ENCODE assay signal across 10 cellular contexts in the genomic region with DNA sequence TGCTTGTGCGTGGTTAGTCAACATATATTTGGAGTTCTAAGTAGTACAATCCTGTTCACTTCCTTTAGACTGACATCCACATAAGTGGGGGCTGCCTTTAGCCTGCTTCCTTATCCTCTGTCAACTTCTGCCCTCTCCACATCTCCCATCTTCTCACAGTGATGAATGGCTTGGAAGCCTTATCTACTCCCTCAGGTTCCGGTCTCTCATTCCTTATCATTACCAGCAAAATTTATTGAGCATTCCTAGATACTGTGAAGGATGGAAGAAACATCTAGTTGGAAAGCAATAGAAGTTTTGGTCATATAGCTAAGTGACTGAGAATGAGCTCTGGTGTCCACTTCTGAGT. TPM values are rescaled to one million over a fixed set of nuclear protein-coding genes. Genes with fewer than 3 reads are reported as not detected.
A peak's percentile ranks its signal among the peaks of the same experiment; 100 is the strongest.
DNase-seq lines count a peak whose midpoint lies in the region; ATAC-seq and TF ChIP-seq lines count a peak whose summit lies in the region.
"Had no signal": no experiment of that assay in that cellular context is flagged by ENCODE, and none has a peak within 500 bp of the region (broad histone marks: within the 10 kb centered on the region; RNA-seq: fewer than 3 reads in every experiment).

No MANE protein-coding gene starts in this region.

- no peaks in the 10 kb centered on the region for H3K9me3 Mint-ChIP-seq in CD8-positive, alpha-beta memory T cell

- peak overlapping the region; percentile 3 to 96 (median 52) for H3K27ac Mint-ChIP-seq in CD8-positive, alpha-beta memory T cell

- no peaks in the 10 kb centered on the region for H3K9me3 ChIP-seq in CD8-positive, alpha-beta memory T cell (ENCODE audit: low read length)
- no peaks in the 10 kb centered on the region for H3K9me3 ChIP-seq in esophagus squamous epithelium
- no peaks in the 10 kb centered on the region for H3K9me3 ChIP-seq in gastrocnemius medialis
- H3K9me3 ChIP-seq in body of pancreas, result no peaks in the 10 kb centered on the region
- H3K9me3 ChIP-seq: psoas muscle had no signal

- 57 to 58% methylated on average over 2 of the region's 2 CpGs for WGBS in esophagus squamous epithelium, 2 donors
- WGBS in body of pancreas, 2 donors, result 71 to 79% methylated on average over 2 of the region's 2 CpGs

- H3K27me3 Mint-ChIP-seq in CD8-positive, alpha-beta memory T cell, result peaks cover 0 to 2% of the 10 kb centered on the region in 2 donors

- H3K36me3 Mint-ChIP-seq in CD8-positive, alpha-beta memory T cell, result peaks cover 0 to 2% (median 0%) of the 10 kb centered on the region in 3 donors

- H3K4me3 ChIP-seq in CD8-positive, alpha-beta memory T cell (ENCODE audit: low read length), result no peak overlapping the region
- H3K4me3 ChIP-seq in esophagus squamous epithelium (no peak overlapping the region), gastrocnemius medialis (no peak overlapping the region), body of pancreas (no peak overlapping the region)
- H3K4me3 ChIP-seq: psoas muscle had no signal

- H3K4me3 Mint-ChIP-seq in CD8-positive, alpha-beta memory T cell, result peak overlapping the region in 1 of 7 donors; percentile 4

- peaks cover 72% of the 10 kb centered on the region for H3K4me1 ChIP-seq in CD8-positive, alpha-beta memory T cell (ENCODE audit: insufficient read depth, low read length)
- H3K4me1 ChIP-seq in esophagus squamous epithelium, result peaks cover 0 to 36% (median 18%) of the 10 kb centered on the region in 3 donors
- H3K4me1 ChIP-seq in gastrocnemius medialis, result no peaks in the 10 kb centered on the region
- no peaks in the 10 kb centered on the region for H3K4me1 ChIP-seq in body of pancreas
- H3K4me1 ChIP-seq: psoas muscle had no signal

- no peaks in the 10 kb centered on the region for H3K27me3 ChIP-seq in CD8-positive, alpha-beta memory T cell (ENCODE audit: insufficient read depth, low read length, poor library complexity, severe bottlenecking)
- H3K27me3 ChIP-seq in esophagus squamous epithelium, result no peaks in the 10 kb centered on the region
- H3K27me3 ChIP-seq in gastrocnemius medialis, result no peaks in the 10 kb centered on the region
- H3K27me3 ChIP-seq in body of pancreas, result no peaks in the 10 kb centered on the region

- in situ Hi-C loops in gastrocnemius medialis (cut with MboI; ENCODE audit: low sequenced_read_pairs in 4 of 4), result no loop called here

- no peaks in the 10 kb centered on the region for H3K36me3 ChIP-seq in CD8-positive, alpha-beta memory T cell (ENCODE audit: insufficient read depth, low read length)
- H3K36me3 ChIP-seq in esophagus squamous epithelium (no peaks in the 10 kb centered on the region), gastrocnemius medialis (no peaks in the 10 kb centered on the region), body of pancreas (replicated peaks in 1 of 2; ENCODE audit: insufficient read depth in 1 of 2, low read depth in 2 of 2) (no peaks in the 10 kb centered on the region)

- no peak for TF ChIP-seq POLR2A in esophagus squamous epithelium (IDR thresholded peaks at IDR 0.05)
- TF ChIP-seq POLR2A in gastrocnemius medialis (IDR thresholded peaks at IDR 0.05), result no peak
- no peak for TF ChIP-seq POLR2A in body of pancreas (IDR thresholded peaks at IDR 0.05)

- no peak overlapping the region for H3K27ac ChIP-seq in CD8-positive, alpha-beta memory T cell (ENCODE audit: low read depth, low read length)
- H3K27ac ChIP-seq in esophagus squamous epithelium, result peak overlapping the region in 3 of 4 donors; percentile 31 to 73 (median 57)
- peak overlapping the region; percentile 6 to 54 (median 34) for H3K27ac ChIP-seq in gastrocnemius medialis
- H3K27ac ChIP-seq in body of pancreas, result no peak overlapping the region
- H3K27ac ChIP-seq: psoas muscle had no signal

- CTCF ChIA-PET in CD8-positive, alpha-beta memory T cell (lab: Charles Lee), result no interaction called here

- intact Hi-C loops in esophagus squamous epithelium (cut with DNase I) (no loop called here), gastrocnemius medialis (cut with DNase I; ENCODE audit: low total_unique reads) (no loop called here), body of pancreas (cut with DNase I) (no loop called here)

- TF ChIP-seq CTCF in esophagus squamous epithelium (IDR thresholded peaks at IDR 0.05) (no peak), gastrocnemius medialis (IDR thresholded peaks at IDR 0.05 in 4 of 5, conservative IDR thresholded peaks at IDR 0.05 in 1 of 5) (no peak), body of pancreas (IDR thresholded peaks at IDR 0.05) (no peak)

- peaks cover 64 to 79% (median 78%) of the 10 kb centered on the region in 3 donors for H3K4me1 Mint-ChIP-seq in CD8-positive, alpha-beta memory T cell

- POLR2A ChIA-PET in CD8-positive, alpha-beta memory T cell (lab: Charles Lee), result interaction anchor here (1.1 kb wide), 1 partner anchor 58 kb away, joined by 4 read pairs; no protein-coding TSS in a partner anchor

- no peak for DNase-seq in CD8-positive, alpha-beta memory T cell
- DNase-seq in RPMI7951 (ENCODE audit: low read depth) (peak; percentile 53), esophagus squamous epithelium (lab: John Stamatoyannopoulos, UW) (no peak), gastrocnemius medialis (no peak), NCI-H1694 (lab: John Stamatoyannopoulos, UW) (no peak), body of pancreas (no peak)
- DNase-seq in stimulated activated CD4-positive, alpha-beta T cell treated with anti-CD3 and anti-CD28 coated beads, Interleukin-15, amount 100 ng/mL, for 24 hours, result no peak
- DNase-seq: DMS 273 treated with DMSO at 0.1 percent for 48 hours, NCI-H2081 treated with DMSO at 0.1 percent for 48 hours, psoas muscle had no signal

- ATAC-seq in gastrocnemius medialis (no peak), body of pancreas (no peak)
- ATAC-seq: psoas muscle had no signal

RNA-seq across cellular contexts. Expression of a gene that starts 25.2 kb away (rescaled TPM):
- total RNA-seq in CD8-positive, alpha-beta memory T cell, result 10 to 100 TPM; 49.4 to 50.1 TPM
- 37.8 TPM for polyA plus RNA-seq in CD8-positive, alpha-beta memory T cell
- total RNA-seq in RPMI7951 (2014; rRNA removed; shearing (Covaris generic)), result 19.5 and 26.3 TPM in 2 replicates
- 10 to 100 TPM in 2 of 4 donors, 1 to 10 TPM in 2; 1.1 to 16.4 (median 11.0) TPM for total RNA-seq in esophagus squamous epithelium
- total RNA-seq in gastrocnemius medialis, result 1 to 10 TPM; 2.3 to 5.7 (median 3.2) TPM
- 10 to 100 TPM in 1 of 2 donors, 1 to 10 TPM in 1; 4.9 to 15.8 TPM for total RNA-seq in body of pancreas

Comparison
In these comparisons a context has a peak if more than half of its experiments do, and no peak if none do; other contexts are left out.
1. H3K27ac ChIP-seq: peak in esophagus squamous epithelium (3 of 4) and gastrocnemius medialis (4 of 4); none in CD8-positive, alpha-beta memory T cell (single experiment) and body of pancreas (0 of 4).